8 cellular contexts compared by ENCODE assay signal in genomic region chr1:16534829-16535456, GRCh38. TPM values are rescaled to one million over a fixed set of nuclear protein-coding genes. Genes with fewer than 3 reads are reported as not detected.
DNase-seq lines count a peak whose midpoint lies in the region; ATAC-seq and TF ChIP-seq lines count a peak whose summit lies in the region.
"Not testable (repeated sequence)": the region's sequence is repeated elsewhere in the genome, so short reads cannot be mapped to it uniquely, and the experiment has no call there.

No MANE protein-coding gene starts in this region.

- POLR2A ChIA-PET in AG04449 (lab: Yijun Ruan, JAX); T-cell (lab: Charles Lee): not testable (repeated sequence)
- POLR2A ChIA-PET in HEK293 (lab: Yijun Ruan, JAX): interaction anchor here (1.0 kb wide), 1 partner anchor 21 kb away, joined by 5 read pairs; no protein-coding TSS in a partner anchor

- H3K4me3 ChIP-seq in AG04449 (ENCODE audit: low read depth, low read length): peak overlapping the region; percentile 12; the same call in 1 of the 2 replicates
- H3K4me3 ChIP-seq in HEK293 (ENCODE audit: low read depth, low read length): peak overlapping the region; percentile 14
- H3K4me3 ChIP-seq in epithelial cell of proximal tubule (ENCODE audit: low read depth, low read length): peak overlapping the region; percentile 34

- H3K27ac ChIP-seq in HEK293 (ENCODE audit: extremely low read depth, low read depth, low read length): not testable (repeated sequence)

- H3K4me1 Mint-ChIP-seq in T-cell: peaks cover 11 to 13% (median 12%) of the 10 kb centered on the region in 3 donors

- DNase-seq in AG04449 (ENCODE audit: low read depth, low spot score): peak; percentile 24
- DNase-seq in T-cell: peak in 8 of 34 experiments; percentile 6 to 60 (median 30)
- DNase-seq in activated naive CD4-positive, alpha-beta T cell treated with anti-CD3 and anti-CD28 coated beads, Interleukin-2, amount 50 U/mL, for 72 hours (ENCODE audit: low spot score in 2 of 2): peak; percentile 68 to 73
- not testable (repeated sequence) for DNase-seq in epithelial cell of proximal tubule (ENCODE audit: low read depth)
- DNase-seq in iris pigment epithelial cell (ENCODE audit: low read depth): peak; percentile 65
- peak in 47 of 56 donors; percentile 6 to 85 (median 48) for DNase-seq in nucleus accumbens (lab: John Stamatoyannopoulos, UW)
- DNase-seq in stimulated activated CD8-positive, alpha-beta memory T cell treated with anti-CD3 and anti-CD28 coated beads, Interleukin-15, amount 100 ng/mL, for 48 hours (ENCODE audit: low read depth in 2 of 2): peak; percentile 32 to 55

- peak overlapping the region in 1 of 2 donors; percentile 52 for H3K27ac Mint-ChIP-seq in T-cell
- peak overlapping the region; percentile 88 to 95 for H3K27ac Mint-ChIP-seq in activated naive CD4-positive, alpha-beta T cell treated with anti-CD3 and anti-CD28 coated beads, Interleukin-2, amount 50 U/mL, for 72 hours

- H3K4me1 ChIP-seq in HEK293 (ENCODE audit: control insufficient read depth, insufficient read depth, low read length): not testable (repeated sequence)

- peaks cover 22 to 51% of the 10 kb centered on the region in 2 donors for H3K27me3 Mint-ChIP-seq in T-cell

- H3K9me3 ChIP-seq in HEK293 (ENCODE audit: control insufficient read depth, insufficient read depth, low read depth, low read length): not testable (repeated sequence)

- CTCF ChIA-PET in AG04449 (lab: Yijun Ruan, JAX); T-cell (lab: Charles Lee): not testable (repeated sequence)
- CTCF ChIA-PET in HEK293 (lab: Yijun Ruan, JAX): interaction anchor here (0.7 kb wide), 1 partner anchor 1380 kb away, joined by 3 read pairs; no protein-coding TSS in a partner anchor

- not testable (repeated sequence) for H3K9me3 Mint-ChIP-seq in T-cell; activated naive CD4-positive, alpha-beta T cell treated with anti-CD3 and anti-CD28 coated beads, Interleukin-2, amount 50 U/mL, for 72 hours

- not testable (repeated sequence) for H3K36me3 Mint-ChIP-seq in T-cell; activated naive CD4-positive, alpha-beta T cell treated with anti-CD3 and anti-CD28 coated beads, Interleukin-2, amount 50 U/mL, for 72 hours

- not testable (repeated sequence) for H3K36me3 ChIP-seq in HEK293 (ENCODE audit: control insufficient read depth in 2 of 2, insufficient read depth in 1 of 2, low read length in 2 of 2)

- peak overlapping the region; percentile 77 to 78 (median 78) for H3K4me3 Mint-ChIP-seq in T-cell

- TF ChIP-seq CTCF in AG04449 (IDR thresholded peaks at IDR 0.05; ENCODE audit: insufficient read depth, low read length, missing control alignments); HEK293 (tag by site-specific recombination; IDR thresholded peaks at IDR 0.05); epithelial cell of proximal tubule (conservative IDR thresholded peaks at IDR 0.05; ENCODE audit: low read depth, low read length): not testable (repeated sequence)

- ATAC-seq in T-cell (replicated peaks in 1 of 4): peak; percentile 69 to 78 (median 72)
- ATAC-seq in activated naive CD4-positive, alpha-beta T cell treated with anti-CD3 and anti-CD28 coated beads, Interleukin-2, amount 50 U/mL, for 72 hours: peak; percentile 81 to 92

TF ChIP-seq in HEK293, 187 proteins besides CTCF, POLR2A, EP300 and RAD21 (continues in another document):
- TF ChIP-seq GLIS1 (tag by site-specific recombination; IDR thresholded peaks at IDR 0.05): peak; percentile 41; the same call in 1 of the 2 replicates
- TF ChIP-seq KLF9 (tag by site-specific recombination; IDR thresholded peaks at IDR 0.05; ENCODE audit: low read depth): 0 out of 2 replicates have a peak, but pooled peaks have one; percentile 21
- peak; percentile 67 for TF ChIP-seq ZNF629 (tag by site-specific recombination; IDR thresholded peaks at IDR 0.05)
- peak; percentile 43 for TF ChIP-seq GLIS2 (tag by site-specific recombination; IDR thresholded peaks at IDR 0.05)
- TF ChIP-seq OSR2 (tag by site-specific recombination; IDR thresholded peaks at IDR 0.05): peak; percentile 20; the same call in 1 of the 2 replicates
- peak; percentile 98 for TF ChIP-seq ZEB2 (tag by site-specific recombination; IDR thresholded peaks at IDR 0.05)
- peak; percentile 97 for TF ChIP-seq ZNF600 (tag by site-specific recombination; IDR thresholded peaks at IDR 0.05)
- TF ChIP-seq ZNF639 (tag by site-specific recombination; IDR thresholded peaks at IDR 0.05): 0 out of 2 replicates have a peak, but pooled peaks have one; percentile 22
- TF ChIP-seq, protein P1, sequence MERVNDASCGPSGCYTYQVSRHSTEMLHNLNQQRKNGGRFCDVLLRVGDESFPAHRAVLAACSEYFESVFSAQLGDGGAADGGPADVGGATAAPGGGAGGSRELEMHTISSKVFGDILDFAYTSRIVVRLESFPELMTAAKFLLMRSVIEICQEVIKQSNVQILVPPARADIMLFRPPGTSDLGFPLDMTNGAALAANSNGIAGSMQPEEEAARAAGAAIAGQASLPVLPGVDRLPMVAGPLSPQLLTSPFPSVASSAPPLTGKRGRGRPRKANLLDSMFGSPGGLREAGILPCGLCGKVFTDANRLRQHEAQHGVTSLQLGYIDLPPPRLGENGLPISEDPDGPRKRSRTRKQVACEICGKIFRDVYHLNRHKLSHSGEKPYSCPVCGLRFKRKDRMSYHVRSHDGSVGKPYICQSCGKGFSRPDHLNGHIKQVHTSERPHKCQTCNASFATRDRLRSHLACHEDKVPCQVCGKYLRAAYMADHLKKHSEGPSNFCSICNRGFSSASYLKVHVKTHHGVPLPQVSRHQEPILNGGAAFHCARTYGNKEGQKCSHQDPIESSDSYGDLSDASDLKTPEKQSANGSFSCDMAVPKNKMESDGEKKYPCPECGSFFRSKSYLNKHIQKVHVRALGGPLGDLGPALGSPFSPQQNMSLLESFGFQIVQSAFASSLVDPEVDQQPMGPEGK (tag by site-specific recombination; IDR thresholded peaks at IDR 0.05): peak; percentile 80
- 0 out of 2 replicates have a peak, but pooled peaks have one; percentile 24 for TF ChIP-seq KLF17 (tag by site-specific recombination; IDR thresholded peaks at IDR 0.05)
- TF ChIP-seq SP2 (tag by site-specific recombination; IDR thresholded peaks at IDR 0.05): peak; percentile 83
- TF ChIP-seq GFI1B (tag by site-specific recombination; IDR thresholded peaks at IDR 0.05): 0 out of 2 replicates have a peak, but pooled peaks have one; percentile 12
- TF ChIP-seq ZNF335 (tag by site-specific recombination; conservative IDR thresholded peaks at IDR 0.05): 0 out of 2 replicates have a peak, but pooled peaks have one; percentile 25
- TF ChIP-seq, protein P2, sequence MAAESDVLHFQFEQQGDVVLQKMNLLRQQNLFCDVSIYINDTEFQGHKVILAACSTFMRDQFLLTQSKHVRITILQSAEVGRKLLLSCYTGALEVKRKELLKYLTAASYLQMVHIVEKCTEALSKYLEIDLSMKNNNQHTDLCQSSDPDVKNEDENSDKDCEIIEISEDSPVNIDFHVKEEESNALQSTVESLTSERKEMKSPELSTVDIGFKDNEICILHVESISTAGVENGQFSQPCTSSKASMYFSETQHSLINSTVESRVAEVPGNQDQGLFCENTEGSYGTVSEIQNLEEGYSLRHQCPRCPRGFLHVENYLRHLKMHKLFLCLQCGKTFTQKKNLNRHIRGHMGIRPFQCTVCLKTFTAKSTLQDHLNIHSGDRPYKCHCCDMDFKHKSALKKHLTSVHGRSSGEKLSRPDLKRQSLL (tag by site-specific recombination; IDR thresholded peaks at IDR 0.05): peak; percentile 70; the same call in 1 of the 2 replicates
- TF ChIP-seq ZSCAN16 (tag by site-specific recombination; IDR thresholded peaks at IDR 0.05): 0 out of 2 replicates have a peak, but pooled peaks have one; percentile 64
- peak; percentile 83 for TF ChIP-seq ZBTB20 (tag by site-specific recombination; IDR thresholded peaks at IDR 0.05)
- peak; percentile 50; the same call in 1 of the 2 replicates for TF ChIP-seq ZNF2 (tag by site-specific recombination; IDR thresholded peaks at IDR 0.05)
- TF ChIP-seq, protein P3, sequence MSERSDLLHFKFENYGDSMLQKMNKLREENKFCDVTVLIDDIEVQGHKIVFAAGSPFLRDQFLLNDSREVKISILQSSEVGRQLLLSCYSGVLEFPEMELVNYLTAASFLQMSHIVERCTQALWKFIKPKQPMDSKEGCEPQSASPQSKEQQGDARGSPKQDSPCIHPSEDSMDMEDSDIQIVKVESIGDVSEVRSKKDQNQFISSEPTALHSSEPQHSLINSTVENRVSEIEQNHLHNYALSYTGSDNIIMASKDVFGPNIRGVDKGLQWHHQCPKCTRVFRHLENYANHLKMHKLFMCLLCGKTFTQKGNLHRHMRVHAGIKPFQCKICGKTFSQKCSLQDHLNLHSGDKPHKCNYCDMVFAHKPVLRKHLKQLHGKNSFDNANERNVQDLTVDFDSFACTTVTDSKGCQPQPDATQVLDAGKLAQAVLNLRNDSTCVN (tag by site-specific recombination; optimal IDR thresholded peaks at IDR 0.05): peak; percentile 68

RNA-seq across cellular contexts. Expression of gene RNU1-1, which starts 20.9 kb away (rescaled TPM):
- total RNA-seq in T-cell: 1,000 to 10,000 TPM; 2,148 to 4,743 (median 3,650) TPM
- 1,000 to 10,000 TPM; 1,082 to 1,722 TPM for total RNA-seq in activated naive CD4-positive, alpha-beta T cell treated with anti-CD3 and anti-CD28 coated beads, Interleukin-2, amount 50 U/mL, for 72 hours
- under 0.01 TPM in 2 replicates for total RNA-seq in epithelial cell of proximal tubule

Comparison
In these comparisons a context has a peak if more than half of its experiments do, and no peak if none do; other contexts are left out.
1. RNA of gene RNU1-1, which starts 20.9 kb away (total RNA-seq): 2,148 to 4,743 TPM in T-cell and 1,082 to 1,722 TPM in activated naive CD4-positive, alpha-beta T cell treated with anti-CD3 and anti-CD28 coated beads, Interleukin-2, amount 50 U/mL, for 72 hours; under 0.01 TPM in epithelial cell of proximal tubule; every median in the first group is over 1,000 times any median in the second.
2. Peak in every context shown above with its lines, with median percentiles within 50 percentile points of each other: H3K4me3 ChIP-seq.